ENCODE assay signal across 14 cellular contexts in the genomic region with DNA sequence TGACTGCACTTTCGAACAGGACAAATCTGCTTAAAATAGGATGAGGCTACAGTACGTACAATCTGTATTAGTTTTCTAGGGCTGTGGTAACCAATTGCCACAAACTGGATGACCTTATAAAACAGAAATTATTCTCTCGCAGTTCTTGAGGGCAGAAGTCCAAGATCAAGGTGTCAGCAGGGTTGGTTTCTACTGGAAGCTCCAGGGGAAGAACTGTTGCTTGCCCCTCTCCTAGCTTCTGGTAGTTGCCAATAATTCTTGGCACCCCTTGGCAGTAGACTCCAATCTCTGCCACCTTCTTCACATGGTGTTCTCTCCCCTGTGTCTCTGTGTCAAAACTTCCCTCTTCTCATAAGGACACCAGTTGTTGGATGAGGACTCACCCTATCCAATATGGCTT. TPM values are rescaled to one million over a fixed set of nuclear protein-coding genes. Genes with fewer than 3 reads are reported as not detected.
DNase-seq lines count a peak whose midpoint lies in the region; ATAC-seq and TF ChIP-seq lines count a peak whose summit lies in the region.
"Had no signal": no experiment of that assay in that cellular context is flagged by ENCODE, and none has a peak within 500 bp of the region (broad histone marks: within the 10 kb centered on the region; RNA-seq: fewer than 3 reads in every experiment).

No MANE protein-coding gene starts in this region.

- H4K20me1 ChIP-seq in OCI-LY1 (ENCODE audit: insufficient read depth, low read length): no peaks in the 10 kb centered on the region

- no peaks in the 10 kb centered on the region for H3K36me3 ChIP-seq in OCI-LY1 (ENCODE audit: insufficient read depth, low read length)
- H3K36me3 ChIP-seq in lower lobe of right lung: no peaks in the 10 kb centered on the region
- H3K36me3 ChIP-seq: Peyer's patch, prostate gland had no signal

- ATAC-seq in activated T-cell treated with anti-CD3 and anti-CD28 coated beads, Interleukin-2, amount 50 U/mL, for 4 hours: no peak
- no peak for ATAC-seq in HG03108 (IDR thresholded peaks at IDR 0.05; ENCODE audit: unreplicated experiment)
- no peak for ATAC-seq in lower lobe of right lung

- H3K36me3 Mint-ChIP-seq in activated T-cell treated with anti-CD3 and anti-CD28 coated beads, Interleukin-2, amount 50 U/mL, for 4 hours (ENCODE audit: insufficient read depth): no peaks in the 10 kb centered on the region
- H3K36me3 Mint-ChIP-seq in progenitor cell of endocrine pancreas (ENCODE audit: insufficient read depth): no peaks in the 10 kb centered on the region

- intact Hi-C loops in lower lobe of right lung (cut with DNase I): no loop called here

- H3K9ac ChIP-seq in OCI-LY1 (ENCODE audit: low read length): no peak overlapping the region

- no peaks in the 10 kb centered on the region for H3K27me3 ChIP-seq in OCI-LY1 (ENCODE audit: insufficient read depth, low read length)
- no peaks in the 10 kb centered on the region for H3K27me3 ChIP-seq in lower lobe of right lung (ENCODE audit: low read depth)
- H3K27me3 ChIP-seq: dorsolateral prefrontal cortex, Peyer's patch had no signal

- no peak for DNase-seq in activated T-cell treated with anti-CD3 and anti-CD28 coated beads, Interleukin-2, amount 50 U/mL, for 4 hours
- DNase-seq in activated T-cell treated with anti-CD3 and anti-CD28 coated beads, Interleukin-2, amount 50 U/mL, for 48 hours: no peak
- DNase-seq in coronary artery (ENCODE audit: low spot score): peak; percentile 14
- DNase-seq in progenitor cell of endocrine pancreas (ENCODE audit: low spot score, unreplicated experiment): no peak
- no peak for DNase-seq in lower lobe of right lung
- DNase-seq in NOMO-1 treated with dmso at 0.1 percent for 144 hours (lab: John Stamatoyannopoulos, UW; ENCODE audit: unreplicated experiment): no peak
- DNase-seq: amniotic stem cell, DMS153, dorsolateral prefrontal cortex, NCI-H1092 treated with DMSO at 0.1 percent for 48 hours, Peyer's patch had no signal

- H3K9me3 Mint-ChIP-seq in activated T-cell treated with anti-CD3 and anti-CD28 coated beads, Interleukin-2, amount 50 U/mL, for 4 hours: no peaks in the 10 kb centered on the region
- no peaks in the 10 kb centered on the region for H3K9me3 Mint-ChIP-seq in progenitor cell of endocrine pancreas (ENCODE audit: low read depth)

- no peak overlapping the region for H3K27ac ChIP-seq in OCI-LY1 (ENCODE audit: low read depth, low read length, poor library complexity, severe bottlenecking)
- H3K27ac ChIP-seq in coronary artery: no peak overlapping the region
- no peak overlapping the region for H3K27ac ChIP-seq in lower lobe of right lung
- H3K27ac ChIP-seq: Peyer's patch, prostate gland had no signal

- no peaks in the 10 kb centered on the region for H3K79me2 ChIP-seq in OCI-LY1 (ENCODE audit: insufficient read depth, low read length)

- H3K4me1 ChIP-seq in OCI-LY1 (ENCODE audit: insufficient read depth, low read length, severe bottlenecking) (peaks cover 17% of the 10 kb centered on the region), lower lobe of right lung (peaks cover 14% of the 10 kb centered on the region)
- H3K4me1 ChIP-seq: prostate gland had no signal

- H3K4me3 ChIP-seq in OCI-LY1 (ENCODE audit: low read depth, low read length, poor library complexity, severe bottlenecking) (no peak overlapping the region), coronary artery (no peak overlapping the region), lower lobe of right lung (no peak overlapping the region)
- H3K4me3 ChIP-seq: prostate gland had no signal

- peak overlapping the region; percentile 92 for H3K4me3 Mint-ChIP-seq in activated T-cell treated with anti-CD3 and anti-CD28 coated beads, Interleukin-2, amount 50 U/mL, for 4 hours
- peak overlapping the region; percentile 80 for H3K4me3 Mint-ChIP-seq in progenitor cell of endocrine pancreas (ENCODE audit: low read depth)

- H3K27ac Mint-ChIP-seq in progenitor cell of endocrine pancreas: no peak overlapping the region

- H2AFZ ChIP-seq in OCI-LY1 (ENCODE audit: low read length): no peak overlapping the region

- H3K4me2 ChIP-seq in OCI-LY1 (ENCODE audit: low read length): peak overlapping the region; percentile 80; the same call in 1 of the 2 replicates

- peaks cover 4% of the 10 kb centered on the region for H3K4me1 Mint-ChIP-seq in activated T-cell treated with anti-CD3 and anti-CD28 coated beads, Interleukin-2, amount 50 U/mL, for 4 hours (ENCODE audit: low read depth)
- peaks cover 2% of the 10 kb centered on the region for H3K4me1 Mint-ChIP-seq in progenitor cell of endocrine pancreas (ENCODE audit: low read depth)

- TF ChIP-seq CTCF in OCI-LY1 (IDR thresholded peaks at IDR 0.05; ENCODE audit: low read length) (no peak), coronary artery (IDR thresholded peaks at IDR 0.05) (no peak), progenitor cell of endocrine pancreas (IDR thresholded peaks at IDR 0.05; ENCODE audit: unreplicated experiment) (no peak), lower lobe of right lung (IDR thresholded peaks at IDR 0.05) (no peak)

- no peaks in the 10 kb centered on the region for H3K9me2 ChIP-seq in OCI-LY1 (ENCODE audit: low read depth, low read length)

- no peaks in the 10 kb centered on the region for H3F3A ChIP-seq in OCI-LY1 (ENCODE audit: insufficient read depth, low read length)

- H3K27me3 Mint-ChIP-seq in activated T-cell treated with anti-CD3 and anti-CD28 coated beads, Interleukin-2, amount 50 U/mL, for 4 hours (ENCODE audit: low read depth): no peaks in the 10 kb centered on the region
- H3K27me3 Mint-ChIP-seq in progenitor cell of endocrine pancreas: peaks cover 29% of the 10 kb centered on the region

- H3K9me3 ChIP-seq in OCI-LY1 (ENCODE audit: low read length) (no peaks in the 10 kb centered on the region), lower lobe of right lung (no peaks in the 10 kb centered on the region)
- H3K9me3 ChIP-seq: Peyer's patch, prostate gland had no signal

RNA-seq across cellular contexts. Expression of a gene that starts 1.4 kb away (rescaled TPM):
- under 1 TPM in 2 of 3 donors, not detected in 1; 0.13 to 0.18 TPM for total RNA-seq in activated T-cell treated with anti-CD3 and anti-CD28 coated beads, Interleukin-2, amount 50 U/mL, for 4 hours
- total RNA-seq in progenitor cell of endocrine pancreas (4.0 and 5.9 TPM in 2 replicates), lower lobe of right lung (9.7 TPM)

RNA-seq across cellular contexts. Expression of a gene that starts 30.0 kb away (rescaled TPM):
- total RNA-seq in activated T-cell treated with anti-CD3 and anti-CD28 coated beads, Interleukin-2, amount 50 U/mL, for 4 hours: 10 to 100 TPM; 17.9 to 21.1 (median 19.3) TPM
- total RNA-seq in progenitor cell of endocrine pancreas (26.0 and 27.3 TPM in 2 replicates), lower lobe of right lung (12.6 TPM)

RNA-seq across cellular contexts. Expression of a gene that starts 30.2 kb away (rescaled TPM):
- 10 to 100 TPM; 14.9 to 17.9 (median 17.4) TPM for total RNA-seq in activated T-cell treated with anti-CD3 and anti-CD28 coated beads, Interleukin-2, amount 50 U/mL, for 4 hours
- total RNA-seq in progenitor cell of endocrine pancreas: 24.5 and 25.1 TPM in 2 replicates
- 22.4 TPM for total RNA-seq in lower lobe of right lung
